In the genomic region with DNA sequence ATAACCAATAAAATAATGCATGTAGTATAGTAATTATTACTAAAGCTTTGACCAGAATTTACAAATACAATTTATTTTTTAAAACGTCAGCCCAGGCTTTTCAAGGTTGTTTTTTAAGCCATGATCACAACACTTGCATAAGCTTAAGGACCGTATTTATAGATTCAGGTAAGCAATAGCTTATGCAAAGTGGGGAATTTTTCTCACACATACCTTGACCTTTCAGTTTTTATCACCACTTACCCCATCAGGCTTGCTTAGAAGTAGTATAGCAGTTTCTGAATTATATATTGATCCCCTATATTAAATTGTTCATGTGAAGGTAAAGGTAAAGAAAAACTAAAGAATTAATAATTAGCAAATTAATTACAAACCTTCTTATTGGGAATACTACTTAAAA, we compare ENCODE assay signal across 16 cellular contexts.
"Had no signal": no experiment of that assay in that cellular context is flagged by ENCODE, and none has a peak within 500 bp of the region (broad histone marks: within the 10 kb centered on the region; RNA-seq: fewer than 3 reads in every experiment).

No MANE protein-coding gene starts in this region.

- H3K4me1 ChIP-seq: esophagus muscularis mucosa, foreskin keratinocyte, heart left ventricle, testis had no signal

- DNase-seq: activated B cell treated with CpG ODN at 0.5 μM for 24 hours; activated CD4-positive, alpha-beta T cell treated with anti-CD3 and anti-CD28 coated beads, Interleukin-2, amount 50 U/mL, for 1 hour; activated CD8-positive, alpha-beta memory T cell treated with anti-CD3 and anti-CD28 coated beads, Interleukin-2, amount 10 ng/mL, durations not matched to agents 7 days and 5 days; activated CD8-positive, alpha-beta T cell treated with anti-CD3 and anti-CD28 coated beads, Interleukin-2, amount 10 ng/mL, durations not matched to agents 7 days and 5 days; activated T-cell treated with anti-CD3 and anti-CD28 coated beads, Interleukin-2, amount 50 U/mL, for 48 hours; endodermal cell; foreskin keratinocyte; heart left ventricle; midbrain; naive thymus-derived CD8-positive, alpha-beta T cell; nucleus accumbens; right cardiac atrium; stimulated activated naive CD4-positive, alpha-beta T cell treated with Interleukin-2 at 50 U/mL for 16 hours; testis; trophoblast cell had no signal

- ATAC-seq: activated CD8-positive, alpha-beta memory T cell treated with anti-CD3 and anti-CD28 coated beads, Interleukin-2, amount 10 ng/mL, durations not matched to agents 7 days and 5 days; activated CD8-positive, alpha-beta T cell treated with anti-CD3 and anti-CD28 coated beads, Interleukin-2, amount 10 ng/mL, durations not matched to agents 7 days and 5 days; foreskin keratinocyte; heart left ventricle; naive thymus-derived CD8-positive, alpha-beta T cell; right cardiac atrium had no signal

- H3K36me3 ChIP-seq: esophagus muscularis mucosa, heart left ventricle had no signal

- H3K9me3 ChIP-seq: esophagus muscularis mucosa, testis had no signal

- H3K4me3 ChIP-seq: esophagus muscularis mucosa, heart left ventricle, testis had no signal
